18 cellular contexts compared by ENCODE assay signal in genomic region chr9:98092633-98092971, GRCh38. TPM values are rescaled to one million over a fixed set of nuclear protein-coding genes. Genes with fewer than 3 reads are reported as not detected.
DNase-seq lines count a peak whose midpoint lies in the region; ATAC-seq and TF ChIP-seq lines count a peak whose summit lies in the region.
"Had no signal": no experiment of that assay in that cellular context is flagged by ENCODE, and none has a peak within 500 bp of the region (broad histone marks: within the 10 kb centered on the region; RNA-seq: fewer than 3 reads in every experiment).

No MANE protein-coding gene starts in this region.

- TF ChIP-seq CTCF in GM20000 (IDR thresholded peaks at IDR 0.05; ENCODE audit: extremely low read depth, missing control alignments): no peak

- H3K27me3 Mint-ChIP-seq in T-cell: no peaks in the 10 kb centered on the region
- H3K27me3 Mint-ChIP-seq: activated B cell treated with CpG ODN at 0.5 μM for 24 hours had no signal

- H3K9me3 Mint-ChIP-seq in T-cell: no peaks in the 10 kb centered on the region
- H3K9me3 Mint-ChIP-seq: activated B cell treated with CpG ODN at 0.5 μM for 24 hours had no signal

- POLR2A ChIA-PET in T-cell (lab: Charles Lee): interaction anchor here in 1 of 2 donors (0.6 to 1.2 kb wide), 2 partner anchors 16 to 233 kb away, joined by 3 read pairs; no protein-coding TSS in a partner anchor

- H3K36me3 Mint-ChIP-seq in T-cell: peaks cover 65% of the 10 kb centered on the region

- peak overlapping the region in 1 of 3 donors; percentile 16 for H3K4me3 Mint-ChIP-seq in T-cell
- H3K4me3 Mint-ChIP-seq: activated B cell treated with CpG ODN at 0.5 μM for 24 hours had no signal

- H3K27ac Mint-ChIP-seq in T-cell: peak overlapping the region; percentile 46 to 89
- H3K27ac Mint-ChIP-seq: activated B cell treated with CpG ODN at 0.5 μM for 24 hours had no signal

- peaks cover 53 to 71% (median 67%) of the 10 kb centered on the region in 3 donors for H3K4me1 Mint-ChIP-seq in T-cell

- peak in 3 of 4 experiments; percentile 40 to 81 (median 52) for ATAC-seq in T-cell (replicated peaks in 1 of 4)
- no peak for ATAC-seq in HG02938 (IDR thresholded peaks at IDR 0.05; ENCODE audit: unreplicated experiment)
- ATAC-seq: lower lobe of right lung, right cardiac atrium had no signal

- CTCF ChIA-PET in T-cell (lab: Charles Lee): interaction anchor here in 1 of 2 donors (0.5 to 2.9 kb wide), 4 partner anchors 9 to 152 kb away, joined by 3 to 8 read pairs (median 3); partner anchors contain the start of gene TRIM14

- peak; percentile 26 for DNase-seq in stimulated activated CD4-positive, alpha-beta T cell treated with anti-CD3 and anti-CD28 coated beads, Interleukin-15, amount 100 ng/mL, for 24 hours
- no peak for DNase-seq in stimulated activated CD4-positive, alpha-beta T cell treated with anti-CD3 and anti-CD28 coated beads, Interleukin-12 subunit alpha, Interleukin-12 subunit beta, amount 100 ng/mL, for 4 hours
- peak in 8 of 34 experiments; percentile 7 to 48 (median 33) for DNase-seq in T-cell
- peak; percentile 36 for DNase-seq in ecto neural progenitor cell (ENCODE audit: low spot score)
- no peak for DNase-seq in SIG-M5 (lab: John Stamatoyannopoulos, UW)
- no peak for DNase-seq in GM20000 (ENCODE audit: low spot score)
- DNase-seq: activated B cell treated with CpG ODN at 0.5 μM for 24 hours, AML-193, Calu3, glutamatergic neuron, lower lobe of right lung, NCI-H1048, NCI-H2081, NCI-H524, OCI-M1, right cardiac atrium, SHP77 treated with DMSO at 0.1 percent for 48 hours had no signal

RNA-seq across cellular contexts. Expression of gene TRIM14, which starts 26.4 kb away (rescaled TPM):
- total RNA-seq in T-cell: 10 to 100 TPM; 75.7 to 98.9 (median 85.3) TPM

RNA-seq across cellular contexts. Expression of gene NANS, which starts 36.1 kb away (rescaled TPM):
- 10 to 100 TPM; 21.7 to 57.5 (median 27.6) TPM for total RNA-seq in T-cell

Comparison
In these comparisons a context has a peak if more than half of its experiments do, and no peak if none do; other contexts are left out.
1. DNase-seq: peak in stimulated activated CD4-positive, alpha-beta T cell treated with anti-CD3 and anti-CD28 coated beads, Interleukin-15, amount 100 ng/mL, for 24 hours (single experiment) and ecto neural progenitor cell (single experiment); none in stimulated activated CD4-positive, alpha-beta T cell treated with anti-CD3 and anti-CD28 coated beads, Interleukin-12 subunit alpha, Interleukin-12 subunit beta, amount 100 ng/mL, for 4 hours (single experiment), SIG-M5 (single experiment) and GM20000 (single experiment).